In the genomic region with DNA sequence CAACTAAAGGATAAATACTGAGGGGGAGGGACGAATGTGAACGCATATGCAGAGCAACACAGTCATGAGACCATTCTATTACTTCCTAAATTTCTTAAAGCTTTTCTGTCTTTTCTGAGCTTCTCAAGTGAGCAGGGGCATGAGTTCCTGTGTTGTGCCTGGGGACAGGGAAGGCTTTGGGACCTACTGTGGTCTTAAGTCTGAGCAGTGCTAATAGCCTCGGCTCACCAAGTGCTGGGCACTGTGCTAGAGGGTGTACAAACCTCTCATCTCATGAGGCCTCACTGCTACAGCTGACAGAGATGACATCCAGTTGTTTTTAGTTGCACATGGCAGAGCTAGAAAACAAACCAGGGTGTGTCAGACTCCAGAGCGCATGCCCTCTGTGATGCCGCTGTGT, we compare ENCODE assay signal across 24 cellular contexts.
DNase-seq lines count a peak whose midpoint lies in the region; ATAC-seq and TF ChIP-seq lines count a peak whose summit lies in the region.
"Had no signal": no experiment of that assay in that cellular context is flagged by ENCODE, and none has a peak within 500 bp of the region (broad histone marks: within the 10 kb centered on the region; RNA-seq: fewer than 3 reads in every experiment).

No MANE protein-coding gene starts in this region.

- peak overlapping the region in 2 of 3 donors; percentile 55 to 73 for H3K27ac ChIP-seq in thyroid gland
- H3K27ac ChIP-seq in effector memory CD4-positive, alpha-beta T cell (ENCODE audit: insufficient read depth, low read length, poor library complexity, severe bottlenecking) = no peak overlapping the region
- H3K27ac ChIP-seq: left lung, SJCRH30 had no signal

- no peaks in the 10 kb centered on the region for H3K36me3 ChIP-seq in thyroid gland
- no peaks in the 10 kb centered on the region for H3K36me3 ChIP-seq in effector memory CD4-positive, alpha-beta T cell (ENCODE audit: control insufficient read depth, insufficient read depth, low read length)
- H3K36me3 ChIP-seq: left lung, SJCRH30 had no signal

- WGBS in thyroid gland, 2 donors = 88 to 93% methylated on average over 5 of the region's 5 CpGs

- no peak for TF ChIP-seq CTCF in thyroid gland (IDR thresholded peaks at IDR 0.05)

- H3K4me3 ChIP-seq in thyroid gland (replicated peaks in 1 of 3) = no peak overlapping the region
- H3K4me3 ChIP-seq in effector memory CD4-positive, alpha-beta T cell (ENCODE audit: insufficient read depth, low read depth, low read length, poor library complexity, severe bottlenecking) = no peak overlapping the region
- H3K4me3 ChIP-seq: left lung, SJCRH30 had no signal

- H3K4me1 ChIP-seq in thyroid gland = peaks cover 72 to 88% of the 10 kb centered on the region in 2 donors
- H3K4me1 ChIP-seq in effector memory CD4-positive, alpha-beta T cell (ENCODE audit: control insufficient read depth, insufficient read depth, low read length, poor library complexity, severe bottlenecking) = no peaks in the 10 kb centered on the region
- H3K4me1 ChIP-seq: SJCRH30 had no signal

- ATAC-seq in HG03439 (IDR thresholded peaks at IDR 0.05; ENCODE audit: unreplicated experiment) = no peak
- no peak for ATAC-seq in stimulated activated naive CD8-positive, alpha-beta T cell treated with anti-CD3 and anti-CD28 coated beads, Interleukin-15, Interleukin-2, amounts not matched to agents 100 U/mL and 50 U/mL, for 24 hours
- ATAC-seq: effector memory CD8-positive, alpha-beta T cell; left lung; sciatic nerve had no signal

- intact Hi-C loops in thyroid gland (cut with DNase I) = no loop called here

- no peak for TF ChIP-seq POLR2A in thyroid gland (IDR thresholded peaks at IDR 0.05)

- H3K9me3 ChIP-seq in thyroid gland = no peaks in the 10 kb centered on the region
- H3K9me3 ChIP-seq in effector memory CD4-positive, alpha-beta T cell (ENCODE audit: control insufficient read depth, low read length) = no peaks in the 10 kb centered on the region
- H3K9me3 ChIP-seq: left lung, SJCRH30 had no signal

- peak; percentile 57 for DNase-seq in NCI-H2227 (lab: John Stamatoyannopoulos, UW; ENCODE audit: unreplicated experiment)
- DNase-seq in NCI-H2227 treated with DMSO at 0.1 percent for 48 hours (lab: John Stamatoyannopoulos, UW) = no peak
- peak; percentile 55 for DNase-seq in SK-N-DZ (ENCODE audit: low spot score)
- peak; percentile 45 for DNase-seq in islet precursor cell
- no peak for DNase-seq in thyroid gland
- no peak for DNase-seq in effector memory CD4-positive, alpha-beta T cell
- DNase-seq in stimulated activated naive CD8-positive, alpha-beta T cell treated with anti-CD3 and anti-CD28 coated beads, Interleukin-15, Interleukin-2, amounts not matched to agents 100 U/mL and 50 U/mL, for 24 hours = no peak
- DNase-seq: 8988T; activated CD4-positive, alpha-beta T cell treated with anti-CD3 and anti-CD28 coated beads, Interleukin-2, amount 10 ng/mL, durations not matched to agents 7 days and 5 days; activated effector memory CD4-positive, alpha-beta T cell treated with Interleukin-2 at 50 U/mL for 16 hours; activated T-cell treated with anti-CD3 and anti-CD28 coated beads, Interleukin-2, amount 50 U/mL, for 1 hour; anterior cingulate cortex; CD4-positive, alpha-beta memory T cell; effector memory CD8-positive, alpha-beta T cell; left lung; NCI-H1417; NCI-H2029 treated with DMSO at 0.1 percent for 48 hours; NCI-H774; RPMI8226; SJCRH30; T-helper 9 cell; WERI-Rb-1 had no signal

- H3K27me3 ChIP-seq in thyroid gland = no peaks in the 10 kb centered on the region
- H3K27me3 ChIP-seq in effector memory CD4-positive, alpha-beta T cell (replicated peaks; ENCODE audit: control insufficient read depth, insufficient read depth, low read length, poor library complexity, severe bottlenecking) = no peaks in the 10 kb centered on the region
- H3K27me3 ChIP-seq: left lung, SJCRH30 had no signal

Comparison
In these comparisons a context has a peak if more than half of its experiments do, and no peak if none do; other contexts are left out.
1. DNase-seq: peak in NCI-H2227 (single experiment), SK-N-DZ (single experiment) and islet precursor cell (single experiment); none in NCI-H2227 treated with DMSO at 0.1 percent for 48 hours (single experiment), thyroid gland (0 of 2), effector memory CD4-positive, alpha-beta T cell (0 of 3) and stimulated activated naive CD8-positive, alpha-beta T cell treated with anti-CD3 and anti-CD28 coated beads, Interleukin-15, Interleukin-2, amounts not matched to agents 100 U/mL and 50 U/mL, for 24 hours (single experiment).